In genomic region chr3:42501321-42501680, GRCh38 we compare ENCODE assay signal across 8 cellular contexts. TPM values are rescaled to one million over a fixed set of nuclear protein-coding genes. Genes with fewer than 3 reads are reported as not detected.
DNase-seq lines count a peak whose midpoint lies in the region; ATAC-seq, FAIRE-seq and TF ChIP-seq lines count a peak whose summit lies in the region.

No MANE protein-coding gene starts in this region.

- ATAC-seq in GM19023 (IDR thresholded peaks at IDR 0.05; ENCODE audit: unreplicated experiment), result peak; percentile 8
- no peak for ATAC-seq in RWPE2 (ENCODE audit: low read depth)
- no peak for ATAC-seq in GM18517 (IDR thresholded peaks at IDR 0.05; ENCODE audit: unreplicated experiment)
- no peak for ATAC-seq in GM19395 (IDR thresholded peaks at IDR 0.05; ENCODE audit: unreplicated experiment)

- H3K27ac ChIP-seq in RWPE2 (ENCODE audit: poor library complexity, severe bottlenecking), result no peak overlapping the region

- peak; percentile 38 for DNase-seq in RWPE2 (ENCODE audit: low spot score)
- DNase-seq in endothelial cell (ENCODE audit: low spot score), result peak; percentile 28
- peak; percentile 12 for DNase-seq in progenitor cell of endocrine pancreas (ENCODE audit: low spot score, unreplicated experiment)
- no peak for DNase-seq in D721Med (ENCODE audit: insufficient read length, low spot score)
- no peak for DNase-seq in occipital lobe (lab: John Stamatoyannopoulos, UW)

- peaks cover 15% of the 10 kb centered on the region for H3K4me1 Mint-ChIP-seq in endothelial cell (ENCODE audit: unreplicated experiment)
- H3K4me1 Mint-ChIP-seq in progenitor cell of endocrine pancreas (ENCODE audit: low read depth), result peaks cover 6% of the 10 kb centered on the region

- H3K9me3 Mint-ChIP-seq in endothelial cell (ENCODE audit: unreplicated experiment) (no peaks in the 10 kb centered on the region), progenitor cell of endocrine pancreas (ENCODE audit: low read depth) (no peaks in the 10 kb centered on the region)

- no peak overlapping the region for H3K27ac Mint-ChIP-seq in endothelial cell (ENCODE audit: unreplicated experiment)
- peak overlapping the region; percentile 15 for H3K27ac Mint-ChIP-seq in progenitor cell of endocrine pancreas

- no peaks in the 10 kb centered on the region for H3K27me3 ChIP-seq in RWPE2 (ENCODE audit: insufficient read depth, poor library complexity, severe bottlenecking)

- FAIRE-seq in D721Med (lab: Jason Lieb, UNC), result no peak

- TF ChIP-seq CTCF in RWPE2 (IDR thresholded peaks at IDR 0.05; ENCODE audit: poor library complexity, severe bottlenecking) (no peak), endothelial cell (IDR thresholded peaks at IDR 0.05; ENCODE audit: unreplicated experiment) (no peak), progenitor cell of endocrine pancreas (IDR thresholded peaks at IDR 0.05; ENCODE audit: unreplicated experiment) (no peak), D721Med (IDR thresholded peaks at IDR 0.05; ENCODE audit: insufficient read depth, missing control alignments) (no peak)

- H3K9me3 ChIP-seq in RWPE2 (ENCODE audit: severe bottlenecking), result no peaks in the 10 kb centered on the region

- H3K36me3 Mint-ChIP-seq in endothelial cell (ENCODE audit: low read depth, unreplicated experiment), result no peaks in the 10 kb centered on the region
- no peaks in the 10 kb centered on the region for H3K36me3 Mint-ChIP-seq in progenitor cell of endocrine pancreas (ENCODE audit: insufficient read depth)

- peaks cover 23% of the 10 kb centered on the region for H3K27me3 Mint-ChIP-seq in endothelial cell (ENCODE audit: unreplicated experiment)
- peaks cover 73% of the 10 kb centered on the region for H3K27me3 Mint-ChIP-seq in progenitor cell of endocrine pancreas

- no peak overlapping the region for H3K4me3 ChIP-seq in RWPE2 (ENCODE audit: severe bottlenecking)

- no peaks in the 10 kb centered on the region for H3K36me3 ChIP-seq in RWPE2 (ENCODE audit: low read depth)

- no peaks in the 10 kb centered on the region for H3K4me1 ChIP-seq in RWPE2 (ENCODE audit: insufficient read depth, poor library complexity, severe bottlenecking)

- H3K4me3 Mint-ChIP-seq in endothelial cell (ENCODE audit: unreplicated experiment), result peak overlapping the region; percentile 74
- peak overlapping the region; percentile 82 for H3K4me3 Mint-ChIP-seq in progenitor cell of endocrine pancreas (ENCODE audit: low read depth)

RNA-seq across cellular contexts. Expression of gene VIPR1, which starts 1.1 kb away (rescaled TPM):
- total RNA-seq in endothelial cell (ENCODE audit: unreplicated experiment), result 5.4 TPM
- 5.8 and 6.8 TPM in 2 replicates for total RNA-seq in progenitor cell of endocrine pancreas
- total RNA-seq in occipital lobe, result 0.16 TPM

Comparison
In these comparisons a context has a peak if more than half of its experiments do, and no peak if none do; other contexts are left out.
1. DNase-seq: peak in RWPE2 (single experiment), endothelial cell (single experiment) and progenitor cell of endocrine pancreas (single experiment); none in D721Med (single experiment) and occipital lobe (single experiment).